12 cellular contexts compared by ENCODE assay signal in the genomic region with DNA sequence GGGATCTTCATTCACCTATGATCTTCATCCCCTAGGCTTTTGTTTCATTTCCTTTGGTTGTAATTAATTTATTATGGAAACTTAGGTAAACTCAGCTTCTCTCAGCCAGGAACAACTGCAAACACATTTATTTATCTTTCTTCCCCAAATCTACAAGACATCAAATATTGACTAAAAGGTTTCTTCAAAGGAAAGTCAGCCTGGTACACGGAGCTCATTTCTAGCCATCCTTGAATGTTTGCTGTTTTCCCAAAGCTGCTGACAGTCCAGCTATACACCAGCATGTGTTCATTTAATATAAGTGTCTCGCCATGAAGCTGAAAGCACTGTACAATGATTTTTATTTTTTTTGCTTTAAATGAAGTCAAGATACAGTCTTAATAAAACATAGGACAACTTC. TPM values are rescaled to one million over a fixed set of nuclear protein-coding genes. Genes with fewer than 3 reads are reported as not detected.
DNase-seq lines count a peak whose midpoint lies in the region; ATAC-seq, FAIRE-seq and TF ChIP-seq lines count a peak whose summit lies in the region.
"Had no signal": no experiment of that assay in that cellular context is flagged by ENCODE, and none has a peak within 500 bp of the region (broad histone marks: within the 10 kb centered on the region; RNA-seq: fewer than 3 reads in every experiment).

No MANE protein-coding gene starts in this region.

- H3K27me3 ChIP-seq in dorsolateral prefrontal cortex, result peaks cover 0 to 2% (median 0%) of the 10 kb centered on the region in 45 donors

- H3K4me1 Mint-ChIP-seq in mesothelial cell of epicardium (peaks cover 10% of the 10 kb centered on the region), type B pancreatic cell (ENCODE audit: unreplicated experiment) (peaks cover 8% of the 10 kb centered on the region)

- ATAC-seq in GM21360 (IDR thresholded peaks at IDR 0.05; ENCODE audit: unreplicated experiment), result no peak

- FAIRE-seq in GM19239 (lab: Jason Lieb, UNC), result peak; percentile 51
- FAIRE-seq: A204.1 had no signal

- no peak overlapping the region for H3K4me3 ChIP-seq in dorsolateral prefrontal cortex

- no peaks in the 10 kb centered on the region for H3K27me3 Mint-ChIP-seq in mesothelial cell of epicardium (ENCODE audit: low read depth)
- H3K27me3 Mint-ChIP-seq in type B pancreatic cell, result no peaks in the 10 kb centered on the region

- intact Hi-C loops in dorsolateral prefrontal cortex (cut with DNase I), result no loop called here

- DNase-seq in GM19239 (ENCODE audit: insufficient read length, low spot score), result no peak
- no peak for DNase-seq in mesothelial cell of epicardium (ENCODE audit: low spot score in 2 of 2, unreplicated experiment in 2 of 2)
- DNase-seq in type B pancreatic cell (ENCODE audit: extremely low spot score, unreplicated experiment), result no peak
- no peak for DNase-seq in stimulated activated CD8-positive, alpha-beta memory T cell treated with anti-CD3 and anti-CD28 coated beads, Interleukin-4, amount 100 ng/mL, for 48 hours
- DNase-seq in dorsolateral prefrontal cortex, result no peak
- DNase-seq: Calu3; CD4-positive, alpha-beta T cell; DMS79 had no signal

- H3K9me3 Mint-ChIP-seq in mesothelial cell of epicardium, result peaks cover 20% of the 10 kb centered on the region
- peaks cover 7% of the 10 kb centered on the region for H3K9me3 Mint-ChIP-seq in type B pancreatic cell
- H3K9me3 Mint-ChIP-seq: CD4-positive, alpha-beta T cell had no signal

- H3K36me3 Mint-ChIP-seq in mesothelial cell of epicardium, result peaks cover 18% of the 10 kb centered on the region
- peaks cover 17% of the 10 kb centered on the region for H3K36me3 Mint-ChIP-seq in type B pancreatic cell

- H3K27ac ChIP-seq in VCaP (peak overlapping the region; percentile 67), dorsolateral prefrontal cortex (no peak overlapping the region)
- H3K27ac ChIP-seq: HL-60 had no signal

- TF ChIP-seq CTCF in VCaP (conservative IDR thresholded peaks at IDR 0.05), result no peak
- no peak for TF ChIP-seq CTCF in mesothelial cell of epicardium (IDR thresholded peaks at IDR 0.05; ENCODE audit: unreplicated experiment)
- no peak for TF ChIP-seq CTCF in type B pancreatic cell (conservative IDR thresholded peaks at IDR 0.05)
- no peak for TF ChIP-seq CTCF in dorsolateral prefrontal cortex (IDR thresholded peaks at IDR 0.05 in 54 of 56, conservative IDR thresholded peaks at IDR 0.05 in 2 of 56; ENCODE audit: low read depth in 1 of 56, partially characterized antibody in 56 of 56)

- H3K4me3 Mint-ChIP-seq in mesothelial cell of epicardium (no peak overlapping the region), type B pancreatic cell (no peak overlapping the region)
- H3K4me3 Mint-ChIP-seq: CD4-positive, alpha-beta T cell had no signal

- H3K27ac Mint-ChIP-seq in mesothelial cell of epicardium (peak overlapping the region; percentile 21), type B pancreatic cell (peak overlapping the region; percentile 4)
- H3K27ac Mint-ChIP-seq: CD4-positive, alpha-beta T cell had no signal

RNA-seq across cellular contexts. Expression of a gene that starts 16.8 kb away (rescaled TPM):
- total RNA-seq in mesothelial cell of epicardium (37.8 to 41.5 TPM (median 41.0 TPM) in 3 replicates), type B pancreatic cell (ENCODE audit: low replicate concordance) (53.5 and 97.1 TPM in 2 replicates), dorsolateral prefrontal cortex (10 to 100 TPM in 4 of 120 experiments, 1 to 10 TPM in 112, under 1 TPM in 4; 0.47 to 18.9 (median 3.2) TPM)
